ENCODE assay signal across 8 cellular contexts in genomic region chr12:40225337-40225983, GRCh38. TPM values are rescaled to one million over a fixed set of nuclear protein-coding genes. Genes with fewer than 3 reads are reported as not detected.
DNase-seq lines count a peak whose midpoint lies in the region; ATAC-seq and TF ChIP-seq lines count a peak whose summit lies in the region.

No MANE protein-coding gene starts in this region.

- DNase-seq in activated CD8-positive, alpha-beta memory T cell treated with anti-CD3 and anti-CD28 coated beads, Interleukin-2, amount 10 ng/mL, durations not matched to agents 7 days and 5 days, result no peak
- DNase-seq in activated CD8-positive, alpha-beta memory T cell treated with anti-CD3 and anti-CD28 coated beads for 24 hours, result no peak
- DNase-seq in central memory CD8-positive, alpha-beta T cell (ENCODE audit: low spot score in 2 of 2), result no peak
- DNase-seq in lung (ENCODE audit: low spot score) (no peak), transverse colon (no peak), Kasumi-1 (lab: John Stamatoyannopoulos, UW) (no peak)

- H3K36me3 Mint-ChIP-seq in activated CD8-positive, alpha-beta memory T cell treated with anti-CD3 and anti-CD28 coated beads, Interleukin-2, amount 10 ng/mL, durations not matched to agents 7 days and 5 days, result peaks cover 2% of the 10 kb centered on the region
- H3K36me3 Mint-ChIP-seq in central memory CD8-positive, alpha-beta T cell (ENCODE audit: insufficient read depth), result no peaks in the 10 kb centered on the region

- TF ChIP-seq CTCF in lung (IDR thresholded peaks at IDR 0.05; ENCODE audit: control extremely low read depth, extremely low read depth) (no peak), transverse colon (IDR thresholded peaks at IDR 0.05) (no peak)

- H3K27ac Mint-ChIP-seq in activated CD8-positive, alpha-beta memory T cell treated with anti-CD3 and anti-CD28 coated beads, Interleukin-2, amount 10 ng/mL, durations not matched to agents 7 days and 5 days, result no peak overlapping the region
- H3K27ac Mint-ChIP-seq in central memory CD8-positive, alpha-beta T cell (ENCODE audit: low read depth), result peak overlapping the region; percentile 32

- H3K4me1 ChIP-seq in lung (ENCODE audit: control insufficient read depth in 2 of 2, insufficient read depth in 2 of 2, low read length in 2 of 2), result peaks cover 0 to 2% of the 10 kb centered on the region in 2 donors
- H3K4me1 ChIP-seq in transverse colon, result no peaks in the 10 kb centered on the region

- H3K4me3 ChIP-seq in lung (peak overlapping the region; percentile 77), transverse colon (peak overlapping the region; percentile 21 to 75 (median 53))

- H3K9me3 ChIP-seq in lung (ENCODE audit: control insufficient read depth in 2 of 2, insufficient read depth in 1 of 2, low read length in 1 of 2), result no peaks in the 10 kb centered on the region
- no peaks in the 10 kb centered on the region for H3K9me3 ChIP-seq in transverse colon

- H3K4me1 Mint-ChIP-seq in activated CD8-positive, alpha-beta memory T cell treated with anti-CD3 and anti-CD28 coated beads, Interleukin-2, amount 10 ng/mL, durations not matched to agents 7 days and 5 days, result peaks cover 17% of the 10 kb centered on the region
- H3K4me1 Mint-ChIP-seq in central memory CD8-positive, alpha-beta T cell, result peaks cover 9% of the 10 kb centered on the region

- in situ Hi-C loops in transverse colon (cut with MboI; ENCODE audit: low pct_ligation_motif_present in 1 of 4, low pct_unique_long_range_greater_than_20kb in 1 of 4, low sequenced_read_pairs in 3 of 4), result no loop called here

- H3K36me3 ChIP-seq in lung (ENCODE audit: control insufficient read depth in 2 of 2, insufficient read depth in 2 of 2, low read length in 2 of 2), result no peaks in the 10 kb centered on the region
- H3K36me3 ChIP-seq in transverse colon, result no peaks in the 10 kb centered on the region

- H3K9me3 Mint-ChIP-seq in activated CD8-positive, alpha-beta memory T cell treated with anti-CD3 and anti-CD28 coated beads, Interleukin-2, amount 10 ng/mL, durations not matched to agents 7 days and 5 days (ENCODE audit: low read depth), result no peaks in the 10 kb centered on the region
- H3K9me3 Mint-ChIP-seq in central memory CD8-positive, alpha-beta T cell, result no peaks in the 10 kb centered on the region

- H3K4me3 Mint-ChIP-seq in activated CD8-positive, alpha-beta memory T cell treated with anti-CD3 and anti-CD28 coated beads, Interleukin-2, amount 10 ng/mL, durations not matched to agents 7 days and 5 days, result peak overlapping the region; percentile 50
- peak overlapping the region; percentile 66 for H3K4me3 Mint-ChIP-seq in central memory CD8-positive, alpha-beta T cell

- CTCF ChIA-PET in activated CD8-positive, alpha-beta memory T cell treated with anti-CD3 and anti-CD28 coated beads, Interleukin-2, amount 10 ng/mL, durations not matched to agents 7 days and 5 days (lab: Charles Lee), result interaction anchor here (0.7 to 1.5 kb wide), 2 partner anchors 12 to 72 kb away, joined by 3 read pairs; no protein-coding TSS in a partner anchor

- 36 to 61% methylated on average over 12 of the region's 12 CpGs for WGBS in lung, 2 donors
- 36 to 37% methylated on average over 11 to 12 of the region's 12 CpGs for WGBS in transverse colon (ENCODE audit: low coverage in 1 of 2), 2 donors

- no peak for TF ChIP-seq EP300 in transverse colon (IDR thresholded peaks at IDR 0.05; ENCODE audit: low read depth)

- peaks cover 29% of the 10 kb centered on the region for H3K27me3 Mint-ChIP-seq in activated CD8-positive, alpha-beta memory T cell treated with anti-CD3 and anti-CD28 coated beads, Interleukin-2, amount 10 ng/mL, durations not matched to agents 7 days and 5 days
- H3K27me3 Mint-ChIP-seq in central memory CD8-positive, alpha-beta T cell, result peaks cover 24% of the 10 kb centered on the region

- no peaks in the 10 kb centered on the region for H3K27me3 ChIP-seq in lung (ENCODE audit: control insufficient read depth, insufficient read depth)
- H3K27me3 ChIP-seq in transverse colon, result peaks cover 12% of the 10 kb centered on the region

- intact Hi-C loops in transverse colon (cut with DNase I; ENCODE audit: low total_unique reads), result no loop called here

- H3K27ac ChIP-seq in lung (ENCODE audit: low read depth in 1 of 2, low read length in 1 of 2) (peak overlapping the region; percentile 1 to 98), transverse colon (peak overlapping the region; percentile 87 to 95 (median 92))

- no peak for TF ChIP-seq POLR2A in transverse colon (IDR thresholded peaks at IDR 0.05)

- ATAC-seq in activated CD8-positive, alpha-beta memory T cell treated with anti-CD3 and anti-CD28 coated beads, Interleukin-2, amount 10 ng/mL, durations not matched to agents 7 days and 5 days, result no peak
- ATAC-seq in central memory CD8-positive, alpha-beta T cell (replicated peaks; ENCODE audit: extremely low read depth, poor library complexity, severe bottlenecking), result no peak
- ATAC-seq in lung (ENCODE audit: insufficient read depth, low FRiP score), result no peak
- no peak for ATAC-seq in GM18502 (IDR thresholded peaks at IDR 0.05; ENCODE audit: poor library complexity, unreplicated experiment)
- no peak for ATAC-seq in GM21367 (IDR thresholded peaks at IDR 0.05; ENCODE audit: unreplicated experiment)

RNA-seq across cellular contexts. Expression of gene LRRK2, which starts 0.7 kb away (rescaled TPM):
- total RNA-seq in activated CD8-positive, alpha-beta memory T cell treated with anti-CD3 and anti-CD28 coated beads, Interleukin-2, amount 10 ng/mL, durations not matched to agents 7 days and 5 days, result under 1 TPM; 0.23 to 0.80 TPM
- total RNA-seq in lung, result 100 to 1,000 TPM; 262 to 276 TPM
- polyA plus RNA-seq in lung, result 100 to 1,000 TPM in 1 of 2 donors, 10 to 100 TPM in 1; 74.3 to 124 TPM
- total RNA-seq in transverse colon, result 10 to 100 TPM in 2 of 4 donors, 1 to 10 TPM in 2; 1.9 to 30.8 (median 7.9) TPM

Comparison
In these comparisons a context has a peak if more than half of its experiments do, and no peak if none do; other contexts are left out.
1. RNA of gene LRRK2, which starts 0.7 kb away (total RNA-seq): 262 to 276 TPM in lung; 1.9 to 30.8 TPM in transverse colon and 0.23 to 0.80 TPM in activated CD8-positive, alpha-beta memory T cell treated with anti-CD3 and anti-CD28 coated beads, Interleukin-2, amount 10 ng/mL, durations not matched to agents 7 days and 5 days; every median in the first group is over 4 times any median in the second.